Comparison of ENCODE assay signal across 16 cellular contexts in genomic region chr15:100785181-100786138, GRCh38.
A peak's percentile ranks its signal among the peaks of the same experiment; 100 is the strongest.
DNase-seq lines count a peak whose midpoint lies in the region; ATAC-seq and TF ChIP-seq lines count a peak whose summit lies in the region.
"Had no signal": no experiment of that assay in that cellular context is flagged by ENCODE, and none has a peak within 500 bp of the region (broad histone marks: within the 10 kb centered on the region; RNA-seq: fewer than 3 reads in every experiment).

No MANE protein-coding gene starts in this region.

- no peak for TF ChIP-seq POLR2A in vagina (IDR thresholded peaks at IDR 0.05)

- no peak overlapping the region for H3K4me3 ChIP-seq in vagina

- H3K27ac ChIP-seq in foreskin keratinocyte (no peak overlapping the region), vagina (no peak overlapping the region)

- intact Hi-C loops in cardiac septum (cut with DNase I) = no loop called here
- intact Hi-C loops in left cardiac atrium (cut with DNase I) = no loop called here
- intact Hi-C loops in vagina (cut with DNase I) = no loop called here

- H3K4me1 ChIP-seq in foreskin keratinocyte = peaks cover 7% of the 10 kb centered on the region
- no peaks in the 10 kb centered on the region for H3K4me1 ChIP-seq in vagina

- H3K27me3 ChIP-seq in foreskin keratinocyte = no peaks in the 10 kb centered on the region
- H3K27me3 ChIP-seq in vagina = no peaks in the 10 kb centered on the region

- TF ChIP-seq CTCF in foreskin keratinocyte (conservative IDR thresholded peaks at IDR 0.05) = no peak
- no peak for TF ChIP-seq CTCF in vagina (IDR thresholded peaks at IDR 0.05)

- no peak for ATAC-seq in left cardiac atrium
- ATAC-seq in foreskin keratinocyte = peak; percentile 19
- no peak for ATAC-seq in GM18511 (IDR thresholded peaks at IDR 0.05; ENCODE audit: unreplicated experiment)
- ATAC-seq: activated CD4-positive, alpha-beta T cell treated with anti-CD3 and anti-CD28 coated beads for 36 hours; Panc1; stimulated activated memory B cell treated with anti-CD40 and anti-IgM and Interleukin-4, amounts not matched to agents 10 μg/mL and 1 μg/mL and 100 μg/mL, for 72 hours had no signal

- no peaks in the 10 kb centered on the region for H3K36me3 ChIP-seq in vagina

- H3K9me3 ChIP-seq in vagina = no peaks in the 10 kb centered on the region

- DNase-seq in cardiac septum (ENCODE audit: low spot score) = peak; percentile 68
- DNase-seq in left cardiac atrium = no peak
- DNase-seq in M059J (ENCODE audit: low read depth) = peak; percentile 21
- DNase-seq in foreskin keratinocyte = no peak
- peak; percentile 72 to 79 for DNase-seq in vagina (ENCODE audit: extremely low spot score in 2 of 2)
- no peak for DNase-seq in NCI-H510A treated with DMSO at 0.1 percent for 48 hours (lab: John Stamatoyannopoulos, UW)
- DNase-seq in germinal center (ENCODE audit: low spot score) = no peak
- DNase-seq: activated CD4-positive, alpha-beta T cell treated with anti-CD3 and anti-CD28 coated beads for 36 hours; activated naive CD4-positive, alpha-beta T cell treated with anti-CD3 and anti-CD28 coated beads, Interleukin-2, amount 50 U/mL, for 16 hours; activated T-cell treated with anti-CD3 and anti-CD28 coated beads, Interleukin-2, amount 50 U/mL, for 24 hours; CD4-positive, alpha-beta T cell; NCI-H2227 treated with DMSO at 0.1 percent for 48 hours; stimulated activated CD4-positive, alpha-beta T cell treated with anti-CD3 and anti-CD28 coated beads, Interleukin-15, amount 100 ng/mL, for 24 hours had no signal

Comparison
In these comparisons a context has a peak if more than half of its experiments do, and no peak if none do; other contexts are left out.
1. DNase-seq: peak in cardiac septum (single experiment), M059J (single experiment) and vagina (2 of 2); none in left cardiac atrium (single experiment), foreskin keratinocyte (0 of 2), NCI-H510A treated with DMSO at 0.1 percent for 48 hours (single experiment) and germinal center (single experiment).